In genomic region chr4:151197258-151197657, GRCh38 we compare ENCODE assay signal across 15 cellular contexts.
DNase-seq lines count a peak whose midpoint lies in the region; ATAC-seq lines count a peak whose summit lies in the region.
"Had no signal": no experiment of that assay in that cellular context is flagged by ENCODE, and none has a peak within 500 bp of the region (broad histone marks: within the 10 kb centered on the region; RNA-seq: fewer than 3 reads in every experiment).

No MANE protein-coding gene starts in this region.

- H3K23ac ChIP-seq in neuronal stem cell (ENCODE audit: low read depth, low read length, poor library complexity) = no peak overlapping the region

- no peak overlapping the region for H2BK15ac ChIP-seq in neuronal stem cell (ENCODE audit: low read length)

- no peak overlapping the region for H3K4ac ChIP-seq in neuronal stem cell (ENCODE audit: low read length)

- no peak overlapping the region for H2AFZ ChIP-seq in neuronal stem cell (ENCODE audit: low read length)

- no CpG with 5 or more reads among the region's 6 CpGs for WGBS in neuronal stem cell (ENCODE audit: extremely low coverage in 2 of 2, insufficient read length in 2 of 2, insufficient replicate concordance in 1 of 2), 2 donors

- no peak overlapping the region for H3K4me2 ChIP-seq in neuronal stem cell (ENCODE audit: insufficient read depth, low read length, poor library complexity, severe bottlenecking)

- no peak overlapping the region for H4K91ac ChIP-seq in neuronal stem cell (ENCODE audit: low read depth, low read length, poor library complexity)

- no peaks in the 10 kb centered on the region for H3K79me1 ChIP-seq in neuronal stem cell (ENCODE audit: low read depth, low read length)

- no peaks in the 10 kb centered on the region for H3K27me3 ChIP-seq in neuronal stem cell (ENCODE audit: control insufficient read depth in 3 of 3, insufficient read depth in 3 of 3, low read depth in 1 of 3, low read length in 3 of 3)

- no peaks in the 10 kb centered on the region for H3K36me3 ChIP-seq in neuronal stem cell (replicated peaks in 1 of 2; ENCODE audit: control insufficient read depth in 2 of 2, insufficient read depth in 2 of 2, low read length in 2 of 2)

- H3K18ac ChIP-seq in neuronal stem cell (ENCODE audit: low read length) = no peak overlapping the region

- peak overlapping the region; percentile 80 for H3K27ac ChIP-seq in cingulate gyrus (ENCODE audit: low read depth, low read length)
- no peak overlapping the region for H3K27ac ChIP-seq in neuronal stem cell (replicated peaks; ENCODE audit: low read length)

- no peak overlapping the region for H2BK12ac ChIP-seq in neuronal stem cell (ENCODE audit: low read length)

- peaks cover 3 to 6% of the 10 kb centered on the region in 2 donors for H3K4me1 ChIP-seq in neuronal stem cell (ENCODE audit: control insufficient read depth in 2 of 2, insufficient read depth in 1 of 2, low read depth in 1 of 2, low read length in 2 of 2)

- no peak overlapping the region for H3K14ac ChIP-seq in neuronal stem cell (ENCODE audit: low read length)

- ATAC-seq in left cardiac atrium (peak; percentile 23 to 46), GM18867 (IDR thresholded peaks at IDR 0.05; ENCODE audit: unreplicated experiment) (no peak)

- H3K9ac ChIP-seq in neuronal stem cell (ENCODE audit: low read depth, low read length, poor library complexity) = no peak overlapping the region

- H3K4me3 ChIP-seq in neuronal stem cell (ENCODE audit: low read length in 2 of 2) = no peak overlapping the region

- H4K8ac ChIP-seq in neuronal stem cell (ENCODE audit: low read depth, low read length) = no peak overlapping the region

- H2AK5ac ChIP-seq in neuronal stem cell (ENCODE audit: low read depth, low read length) = no peak overlapping the region

- DNase-seq in ELR (ENCODE audit: low read depth) (peak; percentile 22), left cardiac atrium (no peak), stromal cell of bone marrow (ENCODE audit: low read depth) (peak; percentile 75), NCI-H226 (no peak), retina (no peak), neuronal stem cell (ENCODE audit: low spot score) (no peak)
- DNase-seq: activated CD4-positive, alpha-beta memory T cell treated with anti-CD3 and anti-CD28 coated beads, Interleukin-2, amount 10 ng/mL, durations not matched to agents 7 days and 5 days; DND-41; HCEC 1CT; NCI-H187; NCI-H748 treated with DMSO at 0.1 percent for 48 hours; SHP77; stimulated activated CD4-positive, alpha-beta T cell treated with anti-CD3 and anti-CD28 coated beads, Interleukin-15, amount 100 ng/mL, for 24 hours had no signal

- H3K9me3 ChIP-seq in neuronal stem cell (replicated peaks in 1 of 2; ENCODE audit: control insufficient read depth in 2 of 2, insufficient read depth in 1 of 2, low read depth in 1 of 2, low read length in 2 of 2) = peaks cover 0 to 3% of the 10 kb centered on the region in 2 donors

- no peak overlapping the region for H2BK5ac ChIP-seq in neuronal stem cell (ENCODE audit: low read length)

- no peak overlapping the region for H2BK120ac ChIP-seq in neuronal stem cell (ENCODE audit: low read depth, low read length)

- intact Hi-C loops in left cardiac atrium (cut with DNase I) = no loop called here

Comparison
In these comparisons a context has a peak if more than half of its experiments do, and no peak if none do; other contexts are left out.
1. DNase-seq: peak in ELR (single experiment) and stromal cell of bone marrow (single experiment); none in left cardiac atrium (single experiment), NCI-H226 (single experiment), retina (single experiment) and neuronal stem cell (single experiment).